13 cellular contexts compared by ENCODE assay signal in genomic region chr10:3048114-3049019, GRCh38.
DNase-seq lines count a peak whose midpoint lies in the region; ATAC-seq lines count a peak whose summit lies in the region.
"Had no signal": no experiment of that assay in that cellular context is flagged by ENCODE, and none has a peak within 500 bp of the region (broad histone marks: within the 10 kb centered on the region; RNA-seq: fewer than 3 reads in every experiment).

No MANE protein-coding gene starts in this region.

- no peaks in the 10 kb centered on the region for H3K36me3 Mint-ChIP-seq in stimulated activated naive B cell treated with anti-CD40 and anti-IgM and Interleukin-4, amounts not matched to agents 10 μg/mL and 1 μg/mL and 100 μg/mL, for 72 hours
- H3K36me3 Mint-ChIP-seq: activated naive CD4-positive, alpha-beta T cell treated with anti-CD3 and anti-CD28 coated beads, Interleukin-2, amount 50 U/mL, for 72 hours had no signal

- no peaks in the 10 kb centered on the region for H3K27me3 ChIP-seq in adipocyte (replicated peaks; ENCODE audit: control insufficient read depth, insufficient read depth, low read length)

- H3K4me1 Mint-ChIP-seq in stimulated activated naive B cell treated with anti-CD40 and anti-IgM and Interleukin-4, amounts not matched to agents 10 μg/mL and 1 μg/mL and 100 μg/mL, for 72 hours = peaks cover 0 to 5% of the 10 kb centered on the region in 2 donors

- no peaks in the 10 kb centered on the region for H3K36me3 ChIP-seq in adipocyte (ENCODE audit: control insufficient read depth, insufficient read depth, low read length, severe bottlenecking)

- DNase-seq in adipocyte (ENCODE audit: low read depth) (peak; percentile 53), hepatic stellate cell (ENCODE audit: low spot score) (peak; percentile 66), activated gamma-delta T cell treated with Interleukin-2 at 50 U/mL for 16 hours (no peak)
- no peak for DNase-seq in stimulated activated naive B cell treated with anti-CD40 and anti-IgM and Interleukin-4, amounts not matched to agents 10 μg/mL and 1 μg/mL and 100 μg/mL, for 72 hours
- no peak for DNase-seq in stimulated activated CD4-positive, alpha-beta T cell treated with anti-CD3 and anti-CD28 coated beads, Interleukin-15, amount 100 ng/mL, for 24 hours
- DNase-seq: activated CD4-positive, alpha-beta T cell treated with anti-CD3 and anti-CD28 coated beads for 1 hour; DMS 273 treated with DMSO at 0.1 percent for 48 hours; NCI-H2081 had no signal

- H3K9ac ChIP-seq in adipocyte (ENCODE audit: low read length) = peak overlapping the region; percentile 71

- H3K27ac Mint-ChIP-seq in stimulated activated naive B cell treated with anti-CD40 and anti-IgM and Interleukin-4, amounts not matched to agents 10 μg/mL and 1 μg/mL and 100 μg/mL, for 72 hours = peak overlapping the region; percentile 20
- H3K27ac Mint-ChIP-seq: activated naive CD4-positive, alpha-beta T cell treated with anti-CD3 and anti-CD28 coated beads, Interleukin-2, amount 50 U/mL, for 72 hours had no signal

- peak overlapping the region; percentile 39 for H3K4me3 ChIP-seq in adipocyte (ENCODE audit: low read length)

- no peaks in the 10 kb centered on the region for H3K9me3 ChIP-seq in adipocyte (ENCODE audit: control insufficient read depth, low read length)

- no peaks in the 10 kb centered on the region for H3K9me3 Mint-ChIP-seq in stimulated activated naive B cell treated with anti-CD40 and anti-IgM and Interleukin-4, amounts not matched to agents 10 μg/mL and 1 μg/mL and 100 μg/mL, for 72 hours
- H3K9me3 Mint-ChIP-seq: activated naive CD4-positive, alpha-beta T cell treated with anti-CD3 and anti-CD28 coated beads, Interleukin-2, amount 50 U/mL, for 72 hours had no signal

- no peak overlapping the region for H3K4me3 Mint-ChIP-seq in stimulated activated naive B cell treated with anti-CD40 and anti-IgM and Interleukin-4, amounts not matched to agents 10 μg/mL and 1 μg/mL and 100 μg/mL, for 72 hours

- peaks cover 29 to 53% of the 10 kb centered on the region in 2 donors for H3K27me3 Mint-ChIP-seq in stimulated activated naive B cell treated with anti-CD40 and anti-IgM and Interleukin-4, amounts not matched to agents 10 μg/mL and 1 μg/mL and 100 μg/mL, for 72 hours

- peaks cover 34% of the 10 kb centered on the region for H3K4me1 ChIP-seq in adipocyte (ENCODE audit: control insufficient read depth, insufficient read depth, low read length)

- ATAC-seq in GM21723 (IDR thresholded peaks at IDR 0.05; ENCODE audit: unreplicated experiment) (peak; percentile 69), HG03442 (IDR thresholded peaks at IDR 0.05; ENCODE audit: unreplicated experiment) (no peak), GM21825 (IDR thresholded peaks at IDR 0.05; ENCODE audit: unreplicated experiment) (no peak)
- no peak for ATAC-seq in stimulated activated naive B cell treated with anti-CD40 and anti-IgM and Interleukin-4, amounts not matched to agents 10 μg/mL and 1 μg/mL and 100 μg/mL, for 72 hours (replicated peaks)
- ATAC-seq: left lobe of liver had no signal

Comparison
In these comparisons a context has a peak if more than half of its experiments do, and no peak if none do; other contexts are left out.
1. DNase-seq: peak in adipocyte (single experiment) and hepatic stellate cell (single experiment); none in stimulated activated naive B cell treated with anti-CD40 and anti-IgM and Interleukin-4, amounts not matched to agents 10 μg/mL and 1 μg/mL and 100 μg/mL, for 72 hours (single experiment), activated gamma-delta T cell treated with Interleukin-2 at 50 U/mL for 16 hours (single experiment) and stimulated activated CD4-positive, alpha-beta T cell treated with anti-CD3 and anti-CD28 coated beads, Interleukin-15, amount 100 ng/mL, for 24 hours (single experiment).